8 cellular contexts compared by ENCODE assay signal in genomic region chr16:2155091-2156024, GRCh38. TPM values are rescaled to one million over a fixed set of nuclear protein-coding genes. Genes with fewer than 3 reads are reported as not detected.
DNase-seq lines count a peak whose midpoint lies in the region; ATAC-seq lines count a peak whose summit lies in the region.

Gene TRAF7, plus strand, starts transcription at chr16:2155782. Its CDS starts 8,139 bp downstream, at chr16:2163921.

- H3K4me1 ChIP-seq in effector memory CD4-positive, alpha-beta T cell (ENCODE audit: control insufficient read depth, insufficient read depth, low read length, poor library complexity, severe bottlenecking) = peaks cover 48% of the 10 kb centered on the region

- peak; percentile 77 for ATAC-seq in GM21360 (IDR thresholded peaks at IDR 0.05; ENCODE audit: unreplicated experiment)

- no peaks in the 10 kb centered on the region for H3K9me3 ChIP-seq in effector memory CD4-positive, alpha-beta T cell (ENCODE audit: control insufficient read depth, low read length)

- H3K4me3 ChIP-seq in effector memory CD4-positive, alpha-beta T cell (ENCODE audit: insufficient read depth, low read depth, low read length, poor library complexity, severe bottlenecking) = peak within 1 kb of the TSS; percentile 66

- DNase-seq in COLO668 (lab: John Stamatoyannopoulos, UW; ENCODE audit: unreplicated experiment) = peak; percentile 100
- peak; percentile 100 for DNase-seq in HT1080 (ENCODE audit: low read depth)
- DNase-seq in NOMO-1 treated with DMSO at 0.1 percent for 48 hours (lab: John Stamatoyannopoulos, UW; ENCODE audit: unreplicated experiment) = peak; percentile 100
- DNase-seq in activated CD8-positive, alpha-beta memory T cell treated with anti-CD3 and anti-CD28 coated beads for 4 hours (ENCODE audit: low read depth in 2 of 2) = peak; percentile 94 to 97
- peak; percentile 97 to 98 (median 97) for DNase-seq in effector memory CD4-positive, alpha-beta T cell
- DNase-seq in lung microvascular endothelial cell (ENCODE audit: low read depth in 2 of 2) = peak; percentile 100
- DNase-seq in stimulated activated CD4-positive, alpha-beta T cell treated with anti-CD3 and anti-CD28 coated beads, TNF-alpha, amount 100 ng/mL, for 48 hours (ENCODE audit: low read depth in 3 of 3) = peak; percentile 93 to 98 (median 95)

- H3K27me3 ChIP-seq in effector memory CD4-positive, alpha-beta T cell (replicated peaks; ENCODE audit: control insufficient read depth, insufficient read depth, low read length, poor library complexity, severe bottlenecking) = no peaks in the 10 kb centered on the region

- H3K27ac ChIP-seq in effector memory CD4-positive, alpha-beta T cell (ENCODE audit: insufficient read depth, low read length, poor library complexity, severe bottlenecking) = peak within 1 kb of the TSS; percentile 79

- H3K36me3 ChIP-seq in effector memory CD4-positive, alpha-beta T cell (ENCODE audit: control insufficient read depth, insufficient read depth, low read length) = peaks cover 3% of the 10 kb centered on the region

RNA-seq across cellular contexts. Expression of gene TRAF7, which starts in this region (rescaled TPM):
- total RNA-seq in HT1080 (2014; rRNA removed; shearing (Covaris generic)) = 122 and 138 TPM in 2 replicates
- 111 TPM in 2 replicates for polyA plus RNA-seq in HT1080 (2015; cell fraction: cytosol; rRNA removed)
- polyA plus RNA-seq in HT1080 (2015; cell fraction: nucleus; rRNA removed) = 89.0 and 90.1 TPM in 2 replicates
- 60.8 and 63.9 TPM in 2 replicates for total RNA-seq in lung microvascular endothelial cell

Comparison
In these comparisons a context has a peak if more than half of its experiments do, and no peak if none do; other contexts are left out.
1. Peak in every context shown above with its lines: DNase-seq, ATAC-seq, H3K4me3 ChIP-seq and H3K27ac ChIP-seq.